27 cellular contexts compared by ENCODE assay signal in genomic region chr11:70644343-70645060, GRCh38.
"Had no signal": no experiment of that assay in that cellular context is flagged by ENCODE, and none has a peak within 500 bp of the region (broad histone marks: within the 10 kb centered on the region; RNA-seq: fewer than 3 reads in every experiment).

No MANE protein-coding gene starts in this region.

- H3K4me1 Mint-ChIP-seq: activated B cell treated with CpG ODN at 0.5 μM for 24 hours; activated CD4-positive, alpha-beta T cell treated with anti-CD3 and anti-CD28 coated beads, Interleukin-2, amount 10 ng/mL, durations not matched to agents 24 days and 14 days; activated CD8-positive, alpha-beta memory T cell treated with anti-CD3 and anti-CD28 coated beads, Interleukin-2, amount 10 ng/mL, durations not matched to agents 7 days and 5 days; activated naive CD4-positive, alpha-beta T cell treated with anti-CD3 and anti-CD28 coated beads, Interleukin-2, amount 50 U/mL, for 24 hours; central memory CD8-positive, alpha-beta T cell; T-helper 17 cell had no signal

- DNase-seq: activated B cell treated with CpG ODN at 0.5 μM for 24 hours; activated CD4-positive, alpha-beta T cell treated with anti-CD3 and anti-CD28 coated beads for 1 hour; activated CD4-positive, alpha-beta T cell treated with anti-CD3 and anti-CD28 coated beads, Interleukin-2, amount 10 ng/mL, durations not matched to agents 24 days and 14 days; activated CD4-positive, alpha-beta T cell treated with anti-CD3 and anti-CD28 coated beads, Interleukin-2, amount 50 U/mL, for 48 hours; activated CD8-positive, alpha-beta memory T cell treated with anti-CD3 and anti-CD28 coated beads, Interleukin-2, amount 10 ng/mL, durations not matched to agents 7 days and 5 days; activated effector memory CD4-positive, alpha-beta T cell treated with Interleukin-2 at 50 U/mL for 16 hours; activated naive CD4-positive, alpha-beta T cell; activated T-cell treated with anti-CD3 and anti-CD28 coated beads, Interleukin-2, amount 50 U/mL, for 24 hours; aorta; Karpas-422; NCI-H1105 treated with DMSO at 0.1 percent for 48 hours; NCI-H1436 treated with DMSO at 0.1 percent for 48 hours; NCI-H187; NCI-H2171; NCI-H2227 treated with DMSO at 0.1 percent for 48 hours; NCI-H446 treated with DMSO at 0.1 percent for 48 hours; NCI-H524 treated with DMSO at 0.1 percent for 48 hours; NCI-H774; NK-92 treated with Interleukin-12 subunit alpha and Interleukin-12 subunit beta, amount 100 ng/mL, for 24 hours; OCI-M1; SIG-M5; T-helper 17 cell; T-helper 9 cell had no signal

- ATAC-seq: activated CD8-positive, alpha-beta memory T cell treated with anti-CD3 and anti-CD28 coated beads, Interleukin-2, amount 10 ng/mL, durations not matched to agents 7 days and 5 days; Panc1; T-helper 17 cell had no signal

- H3K9me3 Mint-ChIP-seq: activated B cell treated with CpG ODN at 0.5 μM for 24 hours; activated CD4-positive, alpha-beta T cell treated with anti-CD3 and anti-CD28 coated beads, Interleukin-2, amount 10 ng/mL, durations not matched to agents 24 days and 14 days; activated naive CD4-positive, alpha-beta T cell treated with anti-CD3 and anti-CD28 coated beads, Interleukin-2, amount 50 U/mL, for 24 hours; activated T-cell treated with anti-CD3 and anti-CD28 coated beads, Interleukin-2, amount 50 U/mL, for 24 hours; activated T-helper 1 cell treated with anti-CD3 and anti-CD28 coated beads, Interleukin-12 subunit alpha, Interleukin-12 subunit beta, Interleukin-2, Interleukin-4 antibody, amounts not matched to agents 30 ng/mL and 10 ng/mL and 1 ng/mL, durations not matched to agents 14 hours and 24 hours and 36 hours; central memory CD8-positive, alpha-beta T cell had no signal

- H3K27ac Mint-ChIP-seq: activated B cell treated with CpG ODN at 0.5 μM for 24 hours; activated CD4-positive, alpha-beta T cell treated with anti-CD3 and anti-CD28 coated beads, Interleukin-2, amount 10 ng/mL, durations not matched to agents 24 days and 14 days; activated CD8-positive, alpha-beta memory T cell treated with anti-CD3 and anti-CD28 coated beads, Interleukin-2, amount 10 ng/mL, durations not matched to agents 7 days and 5 days; activated naive CD4-positive, alpha-beta T cell treated with anti-CD3 and anti-CD28 coated beads, Interleukin-2, amount 50 U/mL, for 24 hours; activated T-cell treated with anti-CD3 and anti-CD28 coated beads, Interleukin-2, amount 50 U/mL, for 24 hours; activated T-helper 1 cell treated with anti-CD3 and anti-CD28 coated beads, Interleukin-12 subunit alpha, Interleukin-12 subunit beta, Interleukin-2, Interleukin-4 antibody, amounts not matched to agents 30 ng/mL and 10 ng/mL and 1 ng/mL, durations not matched to agents 14 hours and 24 hours and 36 hours; T-helper 17 cell had no signal

- H3K36me3 Mint-ChIP-seq: activated CD8-positive, alpha-beta memory T cell treated with anti-CD3 and anti-CD28 coated beads, Interleukin-2, amount 10 ng/mL, durations not matched to agents 7 days and 5 days; activated naive CD4-positive, alpha-beta T cell treated with anti-CD3 and anti-CD28 coated beads, Interleukin-2, amount 50 U/mL, for 24 hours had no signal

- H3K27me3 Mint-ChIP-seq: activated CD4-positive, alpha-beta T cell treated with anti-CD3 and anti-CD28 coated beads, Interleukin-2, amount 10 ng/mL, durations not matched to agents 24 days and 14 days had no signal

- H3K4me3 Mint-ChIP-seq: activated B cell treated with CpG ODN at 0.5 μM for 24 hours; activated CD4-positive, alpha-beta T cell treated with anti-CD3 and anti-CD28 coated beads, Interleukin-2, amount 10 ng/mL, durations not matched to agents 24 days and 14 days; activated CD8-positive, alpha-beta memory T cell treated with anti-CD3 and anti-CD28 coated beads, Interleukin-2, amount 10 ng/mL, durations not matched to agents 7 days and 5 days; activated naive CD4-positive, alpha-beta T cell treated with anti-CD3 and anti-CD28 coated beads, Interleukin-2, amount 50 U/mL, for 24 hours; activated T-cell treated with anti-CD3 and anti-CD28 coated beads, Interleukin-2, amount 50 U/mL, for 24 hours; activated T-helper 1 cell treated with anti-CD3 and anti-CD28 coated beads, Interleukin-12 subunit alpha, Interleukin-12 subunit beta, Interleukin-2, Interleukin-4 antibody, amounts not matched to agents 30 ng/mL and 10 ng/mL and 1 ng/mL, durations not matched to agents 14 hours and 24 hours and 36 hours; central memory CD8-positive, alpha-beta T cell; T-helper 17 cell had no signal
